12 cellular contexts compared by ENCODE assay signal in genomic region chr6:74519172-74519571, GRCh38.
DNase-seq lines count a peak whose midpoint lies in the region; ATAC-seq and TF ChIP-seq lines count a peak whose summit lies in the region.
"Had no signal": no experiment of that assay in that cellular context is flagged by ENCODE, and none has a peak within 500 bp of the region (broad histone marks: within the 10 kb centered on the region; RNA-seq: fewer than 3 reads in every experiment).

No MANE protein-coding gene starts in this region.

- no peak overlapping the region for H3K27ac ChIP-seq in right cardiac atrium (ENCODE audit: low read length)
- H3K27ac ChIP-seq: HL-60 had no signal

- TF ChIP-seq CTCF in cardiac fibroblast (IDR thresholded peaks at IDR 0.05; ENCODE audit: low read depth, low read length) (no peak), kidney epithelial cell (IDR thresholded peaks at IDR 0.05; ENCODE audit: insufficient read depth, low read length, poor library complexity, severe bottlenecking) (no peak)

- H3K36me3 ChIP-seq in kidney epithelial cell (ENCODE audit: control insufficient read depth, insufficient read depth, low read length), result no peaks in the 10 kb centered on the region

- H3K9me3 ChIP-seq in right cardiac atrium (ENCODE audit: control insufficient read depth, low read length), result no peaks in the 10 kb centered on the region

- 58% methylated on average over 1 of the region's 1 CpG for WGBS in right cardiac atrium

- H3K4me1 ChIP-seq in right cardiac atrium (ENCODE audit: control insufficient read depth, insufficient read depth, low read length), result no peaks in the 10 kb centered on the region

- intact Hi-C loops in right cardiac atrium (cut with DNase I), result no loop called here

- ATAC-seq in GM18909 (IDR thresholded peaks at IDR 0.05; ENCODE audit: poor library complexity, unreplicated experiment) (no peak), right cardiac atrium (no peak)

- DNase-seq in EH (ENCODE audit: low read depth) (peak; percentile 59), NCI-H226 (peak; percentile 9), cardiac fibroblast (ENCODE audit: low read depth in 2 of 2) (peak; percentile 55 to 82), kidney epithelial cell (ENCODE audit: low read depth) (peak; percentile 14), KG1 (lab: John Stamatoyannopoulos, UW) (no peak), SKM-1 treated with dmso at 0.1 percent for 144 hours (lab: John Stamatoyannopoulos, UW; ENCODE audit: unreplicated experiment) (no peak), right cardiac atrium (no peak)
- DNase-seq: activated T-cell treated with anti-CD3 and anti-CD28 coated beads, Interleukin-2, amount 50 U/mL, for 1 hour; amygdala; CD4-positive, alpha-beta T cell had no signal

- H3K27me3 ChIP-seq in kidney epithelial cell (ENCODE audit: control insufficient read depth, insufficient read depth, low read length) (no peaks in the 10 kb centered on the region), right cardiac atrium (ENCODE audit: control insufficient read depth, insufficient read depth) (no peaks in the 10 kb centered on the region)

- H3K4me3 ChIP-seq in cardiac fibroblast (replicated peaks in 1 of 2; ENCODE audit: low read depth in 2 of 2, low read length in 2 of 2) (no peak overlapping the region), kidney epithelial cell (ENCODE audit: low read depth, low read length) (no peak overlapping the region), right cardiac atrium (ENCODE audit: low read length) (no peak overlapping the region)

Comparison
In these comparisons a context has a peak if more than half of its experiments do, and no peak if none do; other contexts are left out.
1. DNase-seq: peak in EH (single experiment), NCI-H226 (single experiment), cardiac fibroblast (2 of 2) and kidney epithelial cell (single experiment); none in KG1 (single experiment), SKM-1 treated with dmso at 0.1 percent for 144 hours (single experiment) and right cardiac atrium (0 of 3).